ENCODE assay signal across 8 cellular contexts in the genomic region with DNA sequence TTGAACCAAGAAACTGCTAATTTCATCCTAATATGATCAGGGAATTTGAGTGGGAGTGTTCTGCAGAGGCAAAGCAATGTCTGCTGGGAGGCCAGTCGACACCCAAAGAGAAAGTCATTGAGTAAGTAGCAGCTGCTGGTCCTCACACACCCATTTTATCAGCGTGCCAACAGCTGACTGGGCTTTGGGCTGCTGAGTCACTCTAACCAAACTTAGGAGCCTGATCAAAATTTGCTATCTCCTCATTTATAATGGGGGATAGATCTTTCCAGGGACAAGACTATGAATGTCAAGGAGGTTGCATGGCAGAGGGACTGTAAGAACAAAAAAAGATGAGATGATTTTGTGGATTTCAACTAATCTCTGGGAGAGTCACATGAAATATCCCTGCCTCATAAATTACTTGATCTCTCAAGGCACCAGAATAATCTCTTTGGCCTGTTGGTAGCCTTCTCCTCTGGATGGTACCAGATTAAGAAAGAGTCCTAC. TPM values are rescaled to one million over a fixed set of nuclear protein-coding genes. Genes with fewer than 3 reads are reported as not detected.
DNase-seq lines count a peak whose midpoint lies in the region; ATAC-seq and TF ChIP-seq lines count a peak whose summit lies in the region.

No MANE protein-coding gene starts in this region.

- TF ChIP-seq CTCF in MM.1S (IDR thresholded peaks at IDR 0.05; ENCODE audit: low read length) (no peak), fibroblast of villous mesenchyme (IDR thresholded peaks at IDR 0.05; ENCODE audit: insufficient read depth, low read depth, low read length) (no peak), ovary (IDR thresholded peaks at IDR 0.05) (no peak)

- POLR2A ChIA-PET in activated CD4-positive, alpha-beta T cell treated with anti-CD3 and anti-CD28 coated beads, Interleukin-2, amount 10 ng/mL, durations not matched to agents 7 days and 5 days (lab: Charles Lee) = interaction anchor here (0.8 kb wide), 1 partner anchor 1312 kb away, joined by 4 read pairs; no protein-coding TSS in a partner anchor

- H4K20me1 ChIP-seq in MM.1S (ENCODE audit: insufficient read depth, low read length) = no peaks in the 10 kb centered on the region

- H3K9ac ChIP-seq in MM.1S (ENCODE audit: low read length) = no peak overlapping the region

- H3K9me3 Mint-ChIP-seq in activated CD4-positive, alpha-beta T cell treated with anti-CD3 and anti-CD28 coated beads, Interleukin-2, amount 10 ng/mL, durations not matched to agents 7 days and 5 days = no peaks in the 10 kb centered on the region

- peak overlapping the region; percentile 54 for H3K27ac Mint-ChIP-seq in activated CD4-positive, alpha-beta T cell treated with anti-CD3 and anti-CD28 coated beads, Interleukin-2, amount 10 ng/mL, durations not matched to agents 7 days and 5 days

- H3K4me3 ChIP-seq in MM.1S (ENCODE audit: low read length) (no peak overlapping the region), fibroblast of villous mesenchyme (ENCODE audit: low read depth, low read length) (no peak overlapping the region), ovary (no peak overlapping the region)

- no peak for TF ChIP-seq EP300 in ovary (IDR thresholded peaks at IDR 0.05)

- no peaks in the 10 kb centered on the region for H3F3A ChIP-seq in MM.1S (ENCODE audit: insufficient read depth, low read length)

- WGBS in ovary, 3 donors = 0 to 6% (median 0%) methylated on average over 2 of the region's 2 CpGs

- intact Hi-C loops in ovary (cut with DNase I) = no loop called here

- CTCF ChIA-PET in activated CD4-positive, alpha-beta T cell treated with anti-CD3 and anti-CD28 coated beads, Interleukin-2, amount 10 ng/mL, durations not matched to agents 7 days and 5 days (lab: Charles Lee) = interaction anchor here (0.8 to 2.3 kb wide), 2 partner anchors 20 to 27 kb away, joined by 3 to 10 read pairs; no protein-coding TSS in a partner anchor

- H3K36me3 Mint-ChIP-seq in activated CD4-positive, alpha-beta T cell treated with anti-CD3 and anti-CD28 coated beads, Interleukin-2, amount 10 ng/mL, durations not matched to agents 7 days and 5 days (ENCODE audit: low read depth) = peaks cover 30% of the 10 kb centered on the region

- DNase-seq in COLO829 (ENCODE audit: low spot score) = peak; percentile 68
- DNase-seq in GM19240 (ENCODE audit: insufficient read length, low spot score) = peak; percentile 47
- DNase-seq in MM.1S = peak; percentile 25
- peak; percentile 15 for DNase-seq in activated CD4-positive, alpha-beta T cell treated with anti-CD3 and anti-CD28 coated beads, Interleukin-2, amount 10 ng/mL, durations not matched to agents 7 days and 5 days
- DNase-seq in fibroblast of villous mesenchyme (ENCODE audit: low read depth) = peak; percentile 90
- DNase-seq in ovary = peak in 3 of 5 donors; percentile 56 to 67 (median 59)
- no peak for DNase-seq in G401 (ENCODE audit: low spot score)

- H2AFZ ChIP-seq in MM.1S (ENCODE audit: low read length) = no peak overlapping the region

- H3K4me3 Mint-ChIP-seq in activated CD4-positive, alpha-beta T cell treated with anti-CD3 and anti-CD28 coated beads, Interleukin-2, amount 10 ng/mL, durations not matched to agents 7 days and 5 days = no peak overlapping the region

- no peak for ATAC-seq in HG02642 (IDR thresholded peaks at IDR 0.05; ENCODE audit: poor library complexity, unreplicated experiment)

- peaks cover 72% of the 10 kb centered on the region for H3K4me1 Mint-ChIP-seq in activated CD4-positive, alpha-beta T cell treated with anti-CD3 and anti-CD28 coated beads, Interleukin-2, amount 10 ng/mL, durations not matched to agents 7 days and 5 days

- H3K27me3 Mint-ChIP-seq in activated CD4-positive, alpha-beta T cell treated with anti-CD3 and anti-CD28 coated beads, Interleukin-2, amount 10 ng/mL, durations not matched to agents 7 days and 5 days = no peaks in the 10 kb centered on the region

- no peak overlapping the region for H3K4me2 ChIP-seq in MM.1S (ENCODE audit: low read depth, low read length)

- peaks cover 83% of the 10 kb centered on the region for H3K79me2 ChIP-seq in MM.1S (ENCODE audit: low read length)

- no peaks in the 10 kb centered on the region for H3K27me3 ChIP-seq in MM.1S (replicated peaks; ENCODE audit: insufficient read depth, low read length)
- no peaks in the 10 kb centered on the region for H3K27me3 ChIP-seq in ovary

- no peaks in the 10 kb centered on the region for H3K9me3 ChIP-seq in MM.1S (replicated peaks; ENCODE audit: insufficient read depth, low read length)
- no peaks in the 10 kb centered on the region for H3K9me3 ChIP-seq in ovary

- H3K4me1 ChIP-seq in MM.1S (ENCODE audit: low read length) = peaks cover 4% of the 10 kb centered on the region
- H3K4me1 ChIP-seq in ovary (ENCODE audit: insufficient read depth) = peaks cover 11% of the 10 kb centered on the region

- H3K36me3 ChIP-seq in MM.1S (replicated peaks; ENCODE audit: insufficient read depth, low read length) (no peaks in the 10 kb centered on the region), ovary (no peaks in the 10 kb centered on the region)

- no peak for TF ChIP-seq POLR2A in ovary (IDR thresholded peaks at IDR 0.05)

- H3K9me2 ChIP-seq in MM.1S (replicated peaks; ENCODE audit: insufficient read depth, low read length) = no peaks in the 10 kb centered on the region

- in situ Hi-C loops in G401 (cut with HindIII; ENCODE audit: low sequenced_read_pairs) = no loop called here

- H3K27ac ChIP-seq in MM.1S (ENCODE audit: low read length) = 0 out of 2 replicates have a peak overlapping the region, but pooled peaks have one; percentile 2
- H3K27ac ChIP-seq in ovary = no peak overlapping the region

RNA-seq across cellular contexts. Expression of gene CPSF4L, which starts 32.9 kb away (rescaled TPM):
- not detected for total RNA-seq in activated CD4-positive, alpha-beta T cell treated with anti-CD3 and anti-CD28 coated beads, Interleukin-2, amount 10 ng/mL, durations not matched to agents 7 days and 5 days
- total RNA-seq in fibroblast of villous mesenchyme = not detected in 2 replicates
- total RNA-seq in ovary = under 1 TPM in 1 of 7 donors, not detected in 6; 0.25 TPM
- not detected for polyA plus RNA-seq in ovary
- 0.14 TPM in 1 of 2 replicates, not detected in the other for total RNA-seq in G401 (2014; rRNA removed; shearing (Covaris generic))

RNA-seq across cellular contexts. Expression of gene COG1, which starts 35.9 kb away (rescaled TPM):
- 10 to 100 TPM; 29.2 to 32.5 TPM for total RNA-seq in activated CD4-positive, alpha-beta T cell treated with anti-CD3 and anti-CD28 coated beads, Interleukin-2, amount 10 ng/mL, durations not matched to agents 7 days and 5 days
- 25.9 and 26.7 TPM in 2 replicates for total RNA-seq in fibroblast of villous mesenchyme
- total RNA-seq in ovary = 10 to 100 TPM; 25.0 to 59.1 (median 48.4) TPM
- polyA plus RNA-seq in ovary = 10 to 100 TPM; 22.0 to 54.2 TPM
- total RNA-seq in G401 (2014; rRNA removed; shearing (Covaris generic)) = 8.2 and 10.8 TPM in 2 replicates
